In the genomic region with DNA sequence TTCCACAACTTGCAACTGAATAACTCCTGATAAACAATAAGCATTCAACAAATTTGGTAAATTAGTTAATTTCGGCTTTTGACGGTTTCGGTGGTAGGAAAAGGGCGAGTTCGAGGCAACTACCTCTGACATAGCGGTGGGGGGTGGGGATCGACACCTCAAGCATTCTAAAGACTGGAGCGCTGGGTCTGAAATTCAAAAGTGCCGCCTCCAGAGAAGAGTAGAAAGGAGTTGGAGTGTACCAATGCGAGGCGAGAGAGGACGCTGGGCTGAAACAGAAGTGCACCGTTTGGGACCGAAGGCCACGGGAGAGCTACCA, we compare ENCODE assay signal across 8 cellular contexts. TPM values are rescaled to one million over a fixed set of nuclear protein-coding genes. Genes with fewer than 3 reads are reported as not detected.
DNase-seq lines count a peak whose midpoint lies in the region; ATAC-seq and TF ChIP-seq lines count a peak whose summit lies in the region.

No MANE protein-coding gene starts in this region.

- peak overlapping the region; percentile 72 for H3K4me3 ChIP-seq in retinal pigment epithelial cell (ENCODE audit: low read length)

- TF ChIP-seq CTCF in retinal pigment epithelial cell (conservative IDR thresholded peaks at IDR 0.05; ENCODE audit: low read depth, low read length), result no peak

- no peaks in the 10 kb centered on the region for H3K9me3 Mint-ChIP-seq in activated CD8-positive, alpha-beta memory T cell treated with anti-CD3 and anti-CD28 coated beads, Interleukin-2, amount 10 ng/mL, durations not matched to agents 7 days and 5 days (ENCODE audit: low read depth)

- H3K27ac Mint-ChIP-seq in activated CD8-positive, alpha-beta memory T cell treated with anti-CD3 and anti-CD28 coated beads, Interleukin-2, amount 10 ng/mL, durations not matched to agents 7 days and 5 days, result peak overlapping the region; percentile 93

- no peaks in the 10 kb centered on the region for H3K27me3 Mint-ChIP-seq in activated CD8-positive, alpha-beta memory T cell treated with anti-CD3 and anti-CD28 coated beads, Interleukin-2, amount 10 ng/mL, durations not matched to agents 7 days and 5 days

- ATAC-seq in activated CD8-positive, alpha-beta memory T cell treated with anti-CD3 and anti-CD28 coated beads, Interleukin-2, amount 10 ng/mL, durations not matched to agents 7 days and 5 days, result peak; percentile 18
- ATAC-seq in HG02981 (IDR thresholded peaks at IDR 0.05; ENCODE audit: unreplicated experiment), result peak; percentile 7

- peak overlapping the region; percentile 92 for H3K4me3 Mint-ChIP-seq in activated CD8-positive, alpha-beta memory T cell treated with anti-CD3 and anti-CD28 coated beads, Interleukin-2, amount 10 ng/mL, durations not matched to agents 7 days and 5 days

- H3K4me1 Mint-ChIP-seq in activated CD8-positive, alpha-beta memory T cell treated with anti-CD3 and anti-CD28 coated beads, Interleukin-2, amount 10 ng/mL, durations not matched to agents 7 days and 5 days, result peaks cover 28% of the 10 kb centered on the region

- in situ Hi-C loops in G401 (cut with HindIII; ENCODE audit: low sequenced_read_pairs), result no loop called here

- CTCF ChIA-PET in activated CD8-positive, alpha-beta memory T cell treated with anti-CD3 and anti-CD28 coated beads, Interleukin-2, amount 10 ng/mL, durations not matched to agents 7 days and 5 days (lab: Charles Lee), result interaction anchor here (1.3 to 2.6 kb wide), 3 partner anchors 14 to 109 kb away, joined by 3 to 10 read pairs (median 7); no protein-coding TSS in a partner anchor

- no peak for DNase-seq in activated CD8-positive, alpha-beta memory T cell treated with anti-CD3 and anti-CD28 coated beads, Interleukin-2, amount 10 ng/mL, durations not matched to agents 7 days and 5 days
- DNase-seq in activated CD8-positive, alpha-beta memory T cell treated with anti-CD3 and anti-CD28 coated beads, Interleukin-2, amount 50 U/mL, for 4 hours, result no peak
- DNase-seq in T follicular helper cell (ENCODE audit: low read depth) (peak; percentile 54), fibroblast of peridontal ligament (ENCODE audit: extremely low read depth) (peak; percentile 34), retinal pigment epithelial cell (ENCODE audit: low read depth) (no peak), G401 (ENCODE audit: low spot score) (no peak), MV-4-11 (lab: John Stamatoyannopoulos, UW) (no peak)

- peaks cover 20% of the 10 kb centered on the region for H3K36me3 Mint-ChIP-seq in activated CD8-positive, alpha-beta memory T cell treated with anti-CD3 and anti-CD28 coated beads, Interleukin-2, amount 10 ng/mL, durations not matched to agents 7 days and 5 days

RNA-seq across cellular contexts. Expression of a gene that starts 0.7 kb away (rescaled TPM):
- 100 to 1,000 TPM; 159 to 171 TPM for total RNA-seq in activated CD8-positive, alpha-beta memory T cell treated with anti-CD3 and anti-CD28 coated beads, Interleukin-2, amount 10 ng/mL, durations not matched to agents 7 days and 5 days
- 5.7 and 24.8 TPM in 2 replicates for total RNA-seq in G401 (2014; rRNA removed; shearing (Covaris generic))

RNA-seq across cellular contexts. Expression of a gene that starts 0.9 kb away (rescaled TPM):
- 1 to 10 TPM in 1 of 2 experiments, under 1 TPM in 1; 0.61 to 1.1 TPM for total RNA-seq in activated CD8-positive, alpha-beta memory T cell treated with anti-CD3 and anti-CD28 coated beads, Interleukin-2, amount 10 ng/mL, durations not matched to agents 7 days and 5 days
- 1.4 and 3.5 TPM in 2 replicates for total RNA-seq in G401 (2014; rRNA removed; shearing (Covaris generic))

RNA-seq across cellular contexts. Expression of a gene that starts 12.4 kb away (rescaled TPM):
- total RNA-seq in activated CD8-positive, alpha-beta memory T cell treated with anti-CD3 and anti-CD28 coated beads, Interleukin-2, amount 10 ng/mL, durations not matched to agents 7 days and 5 days, result 100 to 1,000 TPM; 111 to 147 TPM
- 190 and 203 TPM in 2 replicates for total RNA-seq in G401 (2014; rRNA removed; shearing (Covaris generic))

Comparison
In these comparisons a context has a peak if more than half of its experiments do, and no peak if none do; other contexts are left out.
1. DNase-seq: peak in T follicular helper cell (single experiment) and fibroblast of peridontal ligament (single experiment); none in activated CD8-positive, alpha-beta memory T cell treated with anti-CD3 and anti-CD28 coated beads, Interleukin-2, amount 10 ng/mL, durations not matched to agents 7 days and 5 days (single experiment), activated CD8-positive, alpha-beta memory T cell treated with anti-CD3 and anti-CD28 coated beads, Interleukin-2, amount 50 U/mL, for 4 hours (single experiment), retinal pigment epithelial cell (single experiment), G401 (single experiment) and MV-4-11 (single experiment).